Comparison of ENCODE assay signal across 9 cellular contexts in genomic region chr19:2577722-2578335, GRCh38.
DNase-seq lines count a peak whose midpoint lies in the region; FAIRE-seq and TF ChIP-seq lines count a peak whose summit lies in the region.
"Had no signal": no experiment of that assay in that cellular context is flagged by ENCODE, and none has a peak within 500 bp of the region (broad histone marks: within the 10 kb centered on the region; RNA-seq: fewer than 3 reads in every experiment).

No MANE protein-coding gene starts in this region.

- no peaks in the 10 kb centered on the region for H3K36me3 ChIP-seq in adipocyte (ENCODE audit: control insufficient read depth, insufficient read depth, low read length, severe bottlenecking)
- no peaks in the 10 kb centered on the region for H3K36me3 ChIP-seq in kidney (ENCODE audit: control insufficient read depth in 1 of 2, insufficient read depth in 2 of 2, low read length in 2 of 2)
- no peaks in the 10 kb centered on the region for H3K36me3 ChIP-seq in sigmoid colon

- intact Hi-C loops in kidney (cut with DNase I), result no loop called here
- intact Hi-C loops in sigmoid colon (cut with DNase I), result loop anchor here (2.0 kb wide), 2 partner anchors 21 to 37 kb away; no protein-coding TSS in a partner anchor
- intact Hi-C loops in CD14-positive monocyte (cut with micrococcal nuclease), result loop anchor here (2.0 to 5.0 kb wide), 2 partner anchors 54 to 103 kb away; no protein-coding TSS in a partner anchor

- H3K27me3 ChIP-seq in adipocyte (replicated peaks; ENCODE audit: control insufficient read depth, insufficient read depth, low read length) (no peaks in the 10 kb centered on the region), sigmoid colon (no peaks in the 10 kb centered on the region)

- H3K4me3 ChIP-seq in adipocyte (ENCODE audit: low read length) (peak overlapping the region; percentile 75), kidney (ENCODE audit: low read length in 2 of 2) (no peak overlapping the region), sigmoid colon (no peak overlapping the region)

- peaks cover 17% of the 10 kb centered on the region for H3K4me1 Mint-ChIP-seq in CD14-positive monocyte

- H3K27ac Mint-ChIP-seq in CD14-positive monocyte, result peak overlapping the region in 1 of 7 donors; percentile 19

- H3K27ac ChIP-seq in kidney (ENCODE audit: low read depth in 2 of 2, low read length in 2 of 2) (peak overlapping the region; percentile 88 to 92), sigmoid colon (peak overlapping the region; percentile 85 to 95 (median 86))

- H3K27me3 Mint-ChIP-seq in CD14-positive monocyte (ENCODE audit: low read depth in 3 of 3), result peaks cover 7 to 19% (median 9%) of the 10 kb centered on the region in 3 donors

- TF ChIP-seq CTCF in kidney (IDR thresholded peaks at IDR 0.05; ENCODE audit: borderline replicate concordance, extremely low read depth, insufficient read depth), result no peak
- TF ChIP-seq CTCF in sigmoid colon (IDR thresholded peaks at IDR 0.05), result no peak
- no peak for TF ChIP-seq CTCF in CD14-positive monocyte (IDR thresholded peaks at IDR 0.05)

- TF ChIP-seq POLR2A in sigmoid colon (IDR thresholded peaks at IDR 0.05), result no peak

- FAIRE-seq in kidney (lab: Jason Lieb, UNC), result no peak

- TF ChIP-seq EP300 in sigmoid colon (IDR thresholded peaks at IDR 0.05), result no peak

- H3K9me3 Mint-ChIP-seq in CD14-positive monocyte, result peaks cover 8 to 23% (median 10%) of the 10 kb centered on the region in 7 donors

- 73 to 86% methylated on average over 18 of the region's 18 CpGs for WGBS in sigmoid colon, 2 donors

- peak overlapping the region; percentile 77 for H3K9ac ChIP-seq in adipocyte (ENCODE audit: low read length)
- H3K9ac ChIP-seq in kidney (ENCODE audit: low read length in 2 of 2), result peak overlapping the region in 1 of 2 donors; percentile 80

- H3K4me1 ChIP-seq in adipocyte (ENCODE audit: control insufficient read depth, insufficient read depth, low read length) (peaks cover 43% of the 10 kb centered on the region), kidney (ENCODE audit: control insufficient read depth in 1 of 2, insufficient read depth in 1 of 2, low read depth in 1 of 2, low read length in 2 of 2) (peaks cover 25 to 29% of the 10 kb centered on the region in 2 donors), sigmoid colon (peaks cover 0 to 56% (median 23%) of the 10 kb centered on the region in 4 donors)

- H3K9me3 ChIP-seq in adipocyte (ENCODE audit: control insufficient read depth, low read length) (peaks cover 3% of the 10 kb centered on the region), kidney (ENCODE audit: control insufficient read depth in 1 of 2, low read length in 2 of 2) (no peaks in the 10 kb centered on the region), sigmoid colon (no peaks in the 10 kb centered on the region)

- DNase-seq in EH (ENCODE audit: low read depth), result peak; percentile 29
- peak; percentile 16 for DNase-seq in adipocyte (ENCODE audit: low read depth)
- peak; percentile 39 for DNase-seq in kidney
- peak; percentile 63 for DNase-seq in sigmoid colon
- DNase-seq in CD1c-positive myeloid dendritic cell (ENCODE audit: extremely low spot score), result no peak
- DNase-seq in CD14-positive monocyte (ENCODE audit: low spot score), result no peak
- no peak for DNase-seq in NCI-H524 (lab: John Stamatoyannopoulos, UW)
- DNase-seq in NCI-H1048 (lab: John Stamatoyannopoulos, UW), result no peak
- DNase-seq: activated T-cell treated with anti-CD3 and anti-CD28 coated beads, Interleukin-2, amount 50 U/mL, for 48 hours had no signal

- no peak overlapping the region for H3K4me3 Mint-ChIP-seq in CD14-positive monocyte

- H3K36me3 Mint-ChIP-seq in CD14-positive monocyte, result peaks cover 0 to 3% of the 10 kb centered on the region in 2 donors

Comparison
In these comparisons a context has a peak if more than half of its experiments do, and no peak if none do; other contexts are left out.
1. DNase-seq: peak in EH (single experiment), adipocyte (single experiment), kidney (single experiment) and sigmoid colon (single experiment); none in CD1c-positive myeloid dendritic cell (single experiment), CD14-positive monocyte (single experiment), NCI-H524 (0 of 2) and NCI-H1048 (single experiment).